ENCODE assay signal across 9 cellular contexts in genomic region chr18:31610841-31611240, GRCh38. TPM values are rescaled to one million over a fixed set of nuclear protein-coding genes. Genes with fewer than 3 reads are reported as not detected.
DNase-seq lines count a peak whose midpoint lies in the region; ATAC-seq and TF ChIP-seq lines count a peak whose summit lies in the region.
"Had no signal": no experiment of that assay in that cellular context is flagged by ENCODE, and none has a peak within 500 bp of the region (broad histone marks: within the 10 kb centered on the region; RNA-seq: fewer than 3 reads in every experiment).

No MANE protein-coding gene starts in this region.

- intact Hi-C loops in colonic mucosa (cut with DNase I) (no loop called here), tibial artery (cut with DNase I; ENCODE audit: low total_unique reads) (no loop called here)

- peak overlapping the region; percentile 5 for H3K27ac Mint-ChIP-seq in nephron progenitor cell

- H3K36me3 Mint-ChIP-seq in nephron progenitor cell (ENCODE audit: low read depth), result no peaks in the 10 kb centered on the region

- TF ChIP-seq CTCF in colonic mucosa (IDR thresholded peaks at IDR 0.05), result peak; percentile 35
- peak; percentile 52 for TF ChIP-seq CTCF in nephron progenitor cell (IDR thresholded peaks at IDR 0.05)
- TF ChIP-seq CTCF in tibial artery (IDR thresholded peaks at IDR 0.05), result no peak

- no peaks in the 10 kb centered on the region for H3K9me3 ChIP-seq in colonic mucosa
- H3K9me3 ChIP-seq in tibial artery, result no peaks in the 10 kb centered on the region

- peak; percentile 44 for DNase-seq in NCI-H146 treated with DMSO at 0.1 percent for 48 hours (lab: John Stamatoyannopoulos, UW; ENCODE audit: unreplicated experiment)
- DNase-seq in colonic mucosa, result peak; percentile 45
- peak; percentile 39 for DNase-seq in nephron progenitor cell
- no peak for DNase-seq in tibial artery
- DNase-seq: foreskin fibroblast had no signal

- no peaks in the 10 kb centered on the region for H3K4me1 ChIP-seq in colonic mucosa
- H3K4me1 ChIP-seq in tibial artery, result no peaks in the 10 kb centered on the region

- ATAC-seq in GM19351 (IDR thresholded peaks at IDR 0.05; ENCODE audit: unreplicated experiment), result peak; percentile 54
- ATAC-seq in GM19397 (IDR thresholded peaks at IDR 0.05; ENCODE audit: unreplicated experiment), result no peak
- ATAC-seq in HG03095 (IDR thresholded peaks at IDR 0.05; ENCODE audit: unreplicated experiment), result no peak
- no peak for ATAC-seq in GM21381 (IDR thresholded peaks at IDR 0.05; ENCODE audit: unreplicated experiment)

- no peaks in the 10 kb centered on the region for H3K9me3 Mint-ChIP-seq in nephron progenitor cell

- H3K9ac ChIP-seq in colonic mucosa (ENCODE audit: low read depth in 2 of 2, low read length in 2 of 2), result no peak overlapping the region

- H3K36me3 ChIP-seq in colonic mucosa (no peaks in the 10 kb centered on the region), tibial artery (no peaks in the 10 kb centered on the region)

- peaks cover 2% of the 10 kb centered on the region for H3K27me3 Mint-ChIP-seq in nephron progenitor cell (ENCODE audit: low read depth, poor library complexity)

- H3K27ac ChIP-seq in colonic mucosa, result no peak overlapping the region
- H3K27ac ChIP-seq in tibial artery, result no peak overlapping the region

- H3K4me1 Mint-ChIP-seq in nephron progenitor cell, result peaks cover 64% of the 10 kb centered on the region

- H3K27me3 ChIP-seq in colonic mucosa, result no peaks in the 10 kb centered on the region
- H3K27me3 ChIP-seq in tibial artery, result no peaks in the 10 kb centered on the region

- no peak overlapping the region for H3K4me3 ChIP-seq in colonic mucosa
- H3K4me3 ChIP-seq in tibial artery, result no peak overlapping the region

- peak overlapping the region; percentile 10 for H3K4me3 Mint-ChIP-seq in nephron progenitor cell

RNA-seq across cellular contexts. Expression of gene TTR, which starts 19.2 kb away (rescaled TPM):
- 1 to 10 TPM; 1.7 to 2.8 TPM for total RNA-seq in colonic mucosa

Comparison
In these comparisons a context has a peak if more than half of its experiments do, and no peak if none do; other contexts are left out.
1. DNase-seq: peak in NCI-H146 treated with DMSO at 0.1 percent for 48 hours (single experiment), colonic mucosa (single experiment) and nephron progenitor cell (single experiment); none in tibial artery (0 of 2).
2. CTCF ChIP-seq: peak in colonic mucosa (single experiment) and nephron progenitor cell (single experiment); none in tibial artery (0 of 2).